ENCODE assay signal across 40 cellular contexts in genomic region chr11:125762445-125762844, GRCh38. TPM values are rescaled to one million over a fixed set of nuclear protein-coding genes. Genes with fewer than 3 reads are reported as not detected.
"Had no signal": no experiment of that assay in that cellular context is flagged by ENCODE, and none has a peak within 500 bp of the region (broad histone marks: within the 10 kb centered on the region; RNA-seq: fewer than 3 reads in every experiment).

No MANE protein-coding gene starts in this region.

- H3K27ac ChIP-seq: adrenal gland, ascending aorta, body of pancreas, brain microvascular endothelial cell, breast epithelium, cardiac muscle cell had no signal

- H3K4me3 ChIP-seq: adrenal gland, ascending aorta, body of pancreas, breast epithelium, cardiac muscle cell had no signal

- H3K4me1 ChIP-seq: adrenal gland, ascending aorta, body of pancreas, breast epithelium had no signal

- ATAC-seq: activated naive CD4-positive, alpha-beta T cell treated with anti-CD3 and anti-CD28 coated beads, Interleukin-2, amount 50 U/mL, for 72 hours; activated naive CD8-positive, alpha-beta T cell treated with anti-CD3 and anti-CD28 coated beads, Interleukin-2, amount 50 U/mL, for 24 hours; activated T-cell treated with anti-CD3 and anti-CD28 coated beads, Interleukin-2, amount 50 U/mL, for 4 hours; activated T-cell treated with anti-CD3 and anti-CD28 coated beads, Interleukin-2, amount 50 U/mL, for 72 hours; activated T-helper 17 cell treated with anti-CD3 and anti-CD28 coated beads, Interleukin-2, amount 50 U/mL, for 72 hours; body of pancreas had no signal

- DNase-seq: activated effector memory CD4-positive, alpha-beta T cell treated with anti-CD3 and anti-CD28 coated beads, Interleukin-2, amount 50 U/mL, for 16 hours; activated effector memory CD4-positive, alpha-beta T cell treated with Interleukin-2 at 50 U/mL for 16 hours; activated gamma-delta T cell; activated gamma-delta T cell treated with Interleukin-2 at 50 U/mL for 16 hours; activated naive CD4-positive, alpha-beta T cell; activated naive CD4-positive, alpha-beta T cell treated with anti-CD3 and anti-CD28 coated beads for 36 hours; activated naive CD4-positive, alpha-beta T cell treated with anti-CD3 and anti-CD28 coated beads, Interleukin-2, amount 10 ng/mL, durations not matched to agents 7 days and 5 days; activated naive CD4-positive, alpha-beta T cell treated with anti-CD3 and anti-CD28 coated beads, Interleukin-2, amount 50 U/mL, for 16 hours; activated naive CD4-positive, alpha-beta T cell treated with Interleukin-2 at 50 U/mL for 16 hours; activated naive CD8-positive, alpha-beta T cell treated with anti-CD3 and anti-CD28 coated beads for 36 hours; activated naive CD8-positive, alpha-beta T cell treated with anti-CD3 and anti-CD28 coated beads, Interleukin-2, amount 10 ng/mL, durations not matched to agents 7 days and 5 days; activated naive CD8-positive, alpha-beta T cell treated with anti-CD3 and anti-CD28 coated beads, Interleukin-2, amount 50 U/mL, for 24 hours; activated T-cell treated with anti-CD3 and anti-CD28 coated beads, Interleukin-2, amount 50 U/mL, for 1 hour; activated T-cell treated with anti-CD3 and anti-CD28 coated beads, Interleukin-2, amount 50 U/mL, for 24 hours; activated T-cell treated with anti-CD3 and anti-CD28 coated beads, Interleukin-2, amount 50 U/mL, for 4 hours; activated T-cell treated with anti-CD3 and anti-CD28 coated beads, Interleukin-2, amount 50 U/mL, for 48 hours; activated T-cell treated with anti-CD3 and anti-CD28 coated beads, Interleukin-2, amount 50 U/mL, for 72 hours; adrenal gland; amniotic stem cell; amygdala; anterior cingulate cortex; aorta; body of pancreas; brain microvascular endothelial cell; caudate nucleus; central memory CD4-positive, alpha-beta T cell; cerebellar nuclear complex had no signal

- H3K27me3 ChIP-seq: adrenal gland, ascending aorta, body of pancreas, brain microvascular endothelial cell, breast epithelium, cardiac muscle cell had no signal

- H3K36me3 ChIP-seq: adrenal gland, ascending aorta, brain microvascular endothelial cell, breast epithelium, cardiac muscle cell had no signal

- FAIRE-seq: astrocyte, bronchial epithelial cell had no signal

- H3K9me3 ChIP-seq: adrenal gland, ascending aorta, body of pancreas had no signal

RNA-seq across cellular contexts. Expression of gene PATE2, which starts 16.2 kb away (rescaled TPM):
- total RNA-seq: activated naive CD4-positive, alpha-beta T cell treated with anti-CD3 and anti-CD28 coated beads for 36 hours; activated naive CD4-positive, alpha-beta T cell treated with anti-CD3 and anti-CD28 coated beads, Interleukin-2, amount 50 U/mL, for 72 hours; activated naive CD8-positive, alpha-beta T cell treated with anti-CD3 and anti-CD28 coated beads for 36 hours; activated naive CD8-positive, alpha-beta T cell treated with anti-CD3 and anti-CD28 coated beads, Interleukin-2, amount 10 ng/mL, durations not matched to agents 7 days and 5 days; activated T-cell treated with anti-CD3 and anti-CD28 coated beads, Interleukin-2, amount 50 U/mL, for 4 hours; activated T-helper 17 cell treated with anti-CD3 and anti-CD28 coated beads, Interleukin-2, amount 50 U/mL, for 72 hours; activated T-helper 2 cell treated with anti-CD3 and anti-CD28 coated beads, Interferon-gamma antibody, Interleukin-2, Interleukin-4, amounts not matched to agents 10 μg/mL and 5 μg/mL and 100 μg/mL, durations not matched to agents 14 hours and 24 hours and 36 hours; aorta; ascending aorta; body of pancreas; bronchial epithelial cell; cardiac muscle cell; cardiac septum; chondrocyte had no signal
- polyA plus RNA-seq: adipose tissue, adrenal gland, aorta, cardiac muscle cell had no signal

RNA-seq across cellular contexts. Expression of gene PATE1, which starts 16.4 kb away (rescaled TPM):
- total RNA-seq: activated naive CD4-positive, alpha-beta T cell treated with anti-CD3 and anti-CD28 coated beads for 36 hours; activated naive CD4-positive, alpha-beta T cell treated with anti-CD3 and anti-CD28 coated beads, Interleukin-2, amount 50 U/mL, for 72 hours; activated naive CD8-positive, alpha-beta T cell treated with anti-CD3 and anti-CD28 coated beads for 36 hours; activated naive CD8-positive, alpha-beta T cell treated with anti-CD3 and anti-CD28 coated beads, Interleukin-2, amount 10 ng/mL, durations not matched to agents 7 days and 5 days; activated T-cell treated with anti-CD3 and anti-CD28 coated beads, Interleukin-2, amount 50 U/mL, for 4 hours; activated T-cell treated with anti-CD3 and anti-CD28 coated beads, Interleukin-2, amount 50 U/mL, for 72 hours; activated T-helper 1 cell treated with anti-CD3 and anti-CD28 coated beads, Interleukin-12 subunit alpha, Interleukin-12 subunit beta, Interleukin-2, Interleukin-4 antibody, amounts not matched to agents 30 ng/mL and 10 ng/mL and 1 ng/mL, durations not matched to agents 14 hours and 24 hours and 36 hours; activated T-helper 17 cell treated with anti-CD3 and anti-CD28 coated beads, Interleukin-2, amount 50 U/mL, for 72 hours; activated T-helper 2 cell treated with anti-CD3 and anti-CD28 coated beads, Interferon-gamma antibody, Interleukin-2, Interleukin-4, amounts not matched to agents 10 μg/mL and 5 μg/mL and 100 μg/mL, durations not matched to agents 14 hours and 24 hours and 36 hours; adrenal gland; aorta; ascending aorta; astrocyte; body of pancreas; breast epithelium; bronchial epithelial cell; cardiac muscle cell; cardiac septum; cerebellum; chondrocyte had no signal
- polyA plus RNA-seq: adipose tissue, adrenal gland, aorta, cardiac muscle cell had no signal

RNA-seq across cellular contexts. Expression of gene PATE3, which starts 25.5 kb away (rescaled TPM):
- total RNA-seq: activated naive CD4-positive, alpha-beta T cell treated with anti-CD3 and anti-CD28 coated beads for 36 hours; activated naive CD4-positive, alpha-beta T cell treated with anti-CD3 and anti-CD28 coated beads, Interleukin-2, amount 50 U/mL, for 72 hours; activated naive CD8-positive, alpha-beta T cell treated with anti-CD3 and anti-CD28 coated beads for 36 hours; activated naive CD8-positive, alpha-beta T cell treated with anti-CD3 and anti-CD28 coated beads, Interleukin-2, amount 10 ng/mL, durations not matched to agents 7 days and 5 days; activated T-cell treated with anti-CD3 and anti-CD28 coated beads, Interleukin-2, amount 50 U/mL, for 4 hours; activated T-cell treated with anti-CD3 and anti-CD28 coated beads, Interleukin-2, amount 50 U/mL, for 72 hours; activated T-helper 1 cell treated with anti-CD3 and anti-CD28 coated beads, Interleukin-12 subunit alpha, Interleukin-12 subunit beta, Interleukin-2, Interleukin-4 antibody, amounts not matched to agents 30 ng/mL and 10 ng/mL and 1 ng/mL, durations not matched to agents 14 hours and 24 hours and 36 hours; activated T-helper 17 cell treated with anti-CD3 and anti-CD28 coated beads, Interleukin-2, amount 50 U/mL, for 72 hours; activated T-helper 2 cell treated with anti-CD3 and anti-CD28 coated beads, Interferon-gamma antibody, Interleukin-2, Interleukin-4, amounts not matched to agents 10 μg/mL and 5 μg/mL and 100 μg/mL, durations not matched to agents 14 hours and 24 hours and 36 hours; adrenal gland; aorta; ascending aorta; astrocyte; body of pancreas; breast epithelium; bronchial epithelial cell; cardiac muscle cell; cardiac septum; cerebellum; chondrocyte had no signal
- polyA plus RNA-seq: adipose tissue, adrenal gland, aorta, cardiac muscle cell had no signal
